29 cellular contexts compared by ENCODE assay signal in genomic region chr7:136140469-136140868, GRCh38.
"Had no signal": no experiment of that assay in that cellular context is flagged by ENCODE, and none has a peak within 500 bp of the region (broad histone marks: within the 10 kb centered on the region; RNA-seq: fewer than 3 reads in every experiment).

No MANE protein-coding gene starts in this region.

- H3K36me3 ChIP-seq: colonic mucosa, esophagus muscularis mucosa, esophagus squamous epithelium, gastrocnemius medialis, gastroesophageal sphincter, heart left ventricle, heart right ventricle had no signal

- H3K27me3 Mint-ChIP-seq: dendritic cell treated with granulocyte-macrophage colony-stimulating factor and Interleukin-4, amounts not matched to agents 40 ng/mL and 50 ng/mL, for 4 days; effector memory CD8-positive, alpha-beta T cell had no signal

- H3K4me3 ChIP-seq: colonic mucosa, coronary artery, dorsolateral prefrontal cortex, esophagus muscularis mucosa, esophagus squamous epithelium, gastrocnemius medialis, gastroesophageal sphincter, heart left ventricle, heart right ventricle had no signal

- H3K9me3 ChIP-seq: colonic mucosa, esophagus muscularis mucosa, esophagus squamous epithelium, gastrocnemius medialis, gastroesophageal sphincter, heart left ventricle, heart right ventricle had no signal

- H3K9me3 Mint-ChIP-seq: dendritic cell treated with granulocyte-macrophage colony-stimulating factor and Interleukin-4, amounts not matched to agents 40 ng/mL and 50 ng/mL, for 4 days; effector memory CD8-positive, alpha-beta T cell; endodermal cell had no signal

- H3K27me3 ChIP-seq: colonic mucosa, dorsolateral prefrontal cortex, esophagus muscularis mucosa, esophagus squamous epithelium, foreskin keratinocyte, gastrocnemius medialis, gastroesophageal sphincter, heart left ventricle, heart right ventricle had no signal

- H3K4me3 Mint-ChIP-seq: dendritic cell treated with granulocyte-macrophage colony-stimulating factor and Interleukin-4, amounts not matched to agents 40 ng/mL and 50 ng/mL, for 4 days; effector memory CD8-positive, alpha-beta T cell; endodermal cell had no signal

- FAIRE-seq: colon, endometrium, endothelial cell of umbilical vein, frontal cortex had no signal

- H3K27ac Mint-ChIP-seq: dendritic cell treated with granulocyte-macrophage colony-stimulating factor and Interleukin-4, amounts not matched to agents 40 ng/mL and 50 ng/mL, for 4 days; effector memory CD8-positive, alpha-beta T cell; endodermal cell had no signal

- ATAC-seq: effector memory CD8-positive, alpha-beta T cell; esophagus mucosa; foreskin keratinocyte; gastrocnemius medialis; gastroesophageal sphincter; heart left ventricle; heart right ventricle had no signal

- DNase-seq: colonic mucosa; cortex of kidney; dermis blood vessel endothelial cell; dorsolateral prefrontal cortex; effector CD4-positive, alpha-beta T cell; effector CD8-positive, alpha-beta T cell; effector memory CD4-positive, alpha-beta T cell; effector memory CD8-positive, alpha-beta T cell; endodermal cell; erythroblast; esophagus squamous epithelium; foreskin fibroblast; foreskin keratinocyte; foreskin melanocyte; gastrocnemius medialis; glutamatergic neuron; head of caudate nucleus; heart left ventricle; heart right ventricle had no signal

- H3K27ac ChIP-seq: colonic mucosa, coronary artery, dorsolateral prefrontal cortex, epithelial cell of prostate, esophagus muscularis mucosa, esophagus squamous epithelium, foreskin keratinocyte, gastrocnemius medialis, gastroesophageal sphincter, heart left ventricle, heart right ventricle had no signal

- H3K4me1 ChIP-seq: colonic mucosa, esophagus muscularis mucosa, esophagus squamous epithelium, foreskin keratinocyte, gastrocnemius medialis, gastroesophageal sphincter, heart left ventricle, heart right ventricle had no signal
